Comparison of ENCODE assay signal across 15 cellular contexts in the genomic region with DNA sequence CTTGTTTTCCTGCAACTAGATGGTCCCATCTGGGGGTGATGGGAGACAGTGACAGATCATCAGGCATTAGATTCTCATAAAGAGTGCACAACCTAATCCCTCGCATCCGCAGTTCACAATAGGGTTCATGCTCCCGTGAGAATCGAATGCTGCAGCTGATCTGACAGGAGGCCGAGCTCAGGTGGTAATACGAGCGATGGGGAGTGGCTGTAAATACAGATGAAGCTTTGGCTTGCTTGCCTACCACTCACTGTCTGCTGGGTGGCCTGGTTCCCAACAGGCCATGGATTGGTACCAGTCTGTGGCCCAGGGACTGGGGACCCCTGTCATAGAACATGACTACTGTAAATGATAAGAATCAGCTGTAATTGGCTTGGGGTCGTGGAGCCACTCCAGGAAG.
DNase-seq lines count a peak whose midpoint lies in the region; ATAC-seq and TF ChIP-seq lines count a peak whose summit lies in the region.
"Had no signal": no experiment of that assay in that cellular context is flagged by ENCODE, and none has a peak within 500 bp of the region (broad histone marks: within the 10 kb centered on the region; RNA-seq: fewer than 3 reads in every experiment).

No MANE protein-coding gene starts in this region.

- DNase-seq in activated T-cell treated with anti-CD3 and anti-CD28 coated beads, Interleukin-2, amount 50 U/mL, for 24 hours: no peak
- DNase-seq in activated T-cell treated with anti-CD3 and anti-CD28 coated beads for 4 hours: no peak
- DNase-seq in activated naive CD8-positive, alpha-beta T cell treated with anti-CD3 and anti-CD28 coated beads, Interleukin-2, amount 50 U/mL, for 24 hours: no peak
- DNase-seq in NCI-H526 (lab: John Stamatoyannopoulos, UW): no peak
- DNase-seq in OCI-M1 (lab: John Stamatoyannopoulos, UW): no peak
- DNase-seq: naive B cell, NCI-H1930, RPMI8226, SK-N-SH had no signal

- peak overlapping the region; percentile 69 for H3K4me2 ChIP-seq in Loucy (ENCODE audit: low read depth, low read length, poor library complexity, severe bottlenecking)
- H3K4me2 ChIP-seq: SK-N-SH had no signal

- peaks cover 35% of the 10 kb centered on the region for H3K4me1 Mint-ChIP-seq in activated T-cell treated with anti-CD3 and anti-CD28 coated beads, Interleukin-2, amount 50 U/mL, for 24 hours (ENCODE audit: low read depth)
- peaks cover 32% of the 10 kb centered on the region for H3K4me1 Mint-ChIP-seq in activated naive CD8-positive, alpha-beta T cell treated with anti-CD3 and anti-CD28 coated beads, Interleukin-2, amount 50 U/mL, for 24 hours
- peaks cover 10% of the 10 kb centered on the region for H3K4me1 Mint-ChIP-seq in stimulated activated memory B cell treated with anti-CD40 and anti-IgM and Interleukin-4, amounts not matched to agents 10 μg/mL and 1 μg/mL and 100 μg/mL, for 72 hours

- no peaks in the 10 kb centered on the region for H3K36me3 ChIP-seq in Loucy (ENCODE audit: insufficient read depth, low read length)
- H3K36me3 ChIP-seq: esophagus muscularis mucosa, gastroesophageal sphincter had no signal

- no peak overlapping the region for H3K4me3 Mint-ChIP-seq in activated T-cell treated with anti-CD3 and anti-CD28 coated beads, Interleukin-2, amount 50 U/mL, for 24 hours
- H3K4me3 Mint-ChIP-seq in activated naive CD8-positive, alpha-beta T cell treated with anti-CD3 and anti-CD28 coated beads, Interleukin-2, amount 50 U/mL, for 24 hours: no peak overlapping the region
- H3K4me3 Mint-ChIP-seq in stimulated activated memory B cell treated with anti-CD40 and anti-IgM and Interleukin-4, amounts not matched to agents 10 μg/mL and 1 μg/mL and 100 μg/mL, for 72 hours: no peak overlapping the region
- H3K4me3 Mint-ChIP-seq: naive B cell had no signal

- H3K27me3 Mint-ChIP-seq in activated T-cell treated with anti-CD3 and anti-CD28 coated beads, Interleukin-2, amount 50 U/mL, for 24 hours: no peaks in the 10 kb centered on the region
- H3K27me3 Mint-ChIP-seq in activated naive CD8-positive, alpha-beta T cell treated with anti-CD3 and anti-CD28 coated beads, Interleukin-2, amount 50 U/mL, for 24 hours: no peaks in the 10 kb centered on the region
- H3K27me3 Mint-ChIP-seq in stimulated activated memory B cell treated with anti-CD40 and anti-IgM and Interleukin-4, amounts not matched to agents 10 μg/mL and 1 μg/mL and 100 μg/mL, for 72 hours: no peaks in the 10 kb centered on the region
- H3K27me3 Mint-ChIP-seq: naive B cell had no signal

- H3K79me2 ChIP-seq in Loucy (ENCODE audit: insufficient read depth, low read length): no peaks in the 10 kb centered on the region
- H3K79me2 ChIP-seq: parathyroid adenoma had no signal

- H3F3A ChIP-seq in Loucy (ENCODE audit: low read depth): peaks cover 6% of the 10 kb centered on the region

- H3K9me3 Mint-ChIP-seq in activated T-cell treated with anti-CD3 and anti-CD28 coated beads, Interleukin-2, amount 50 U/mL, for 24 hours: peaks cover 4% of the 10 kb centered on the region
- H3K9me3 Mint-ChIP-seq in activated naive CD8-positive, alpha-beta T cell treated with anti-CD3 and anti-CD28 coated beads, Interleukin-2, amount 50 U/mL, for 24 hours: no peaks in the 10 kb centered on the region
- no peaks in the 10 kb centered on the region for H3K9me3 Mint-ChIP-seq in stimulated activated memory B cell treated with anti-CD40 and anti-IgM and Interleukin-4, amounts not matched to agents 10 μg/mL and 1 μg/mL and 100 μg/mL, for 72 hours
- H3K9me3 Mint-ChIP-seq: naive B cell had no signal

- peak overlapping the region; percentile 54 for H3K4me3 ChIP-seq in Loucy (ENCODE audit: low read length, poor library complexity, severe bottlenecking)
- H3K4me3 ChIP-seq: esophagus muscularis mucosa, gastroesophageal sphincter had no signal

- H3K9me2 ChIP-seq in Loucy (replicated peaks; ENCODE audit: low read depth, low read length): no peaks in the 10 kb centered on the region
- H3K9me2 ChIP-seq: SK-N-SH had no signal

- H4K20me1 ChIP-seq in Loucy (ENCODE audit: insufficient read depth, low read length, poor library complexity, severe bottlenecking): no peaks in the 10 kb centered on the region

- H2AFZ ChIP-seq in Loucy (ENCODE audit: low read length): peak overlapping the region; percentile 47
- H2AFZ ChIP-seq: parathyroid adenoma had no signal

- H3K9me3 ChIP-seq in Loucy (ENCODE audit: insufficient read depth, low read depth, low read length): no peaks in the 10 kb centered on the region
- H3K9me3 ChIP-seq: esophagus muscularis mucosa, gastroesophageal sphincter, SK-N-SH had no signal

- no peak for TF ChIP-seq CTCF in Loucy (conservative IDR thresholded peaks at IDR 0.05; ENCODE audit: low read length)

- no peaks in the 10 kb centered on the region for H3K36me3 Mint-ChIP-seq in activated T-cell treated with anti-CD3 and anti-CD28 coated beads, Interleukin-2, amount 50 U/mL, for 24 hours (ENCODE audit: low read depth)
- no peaks in the 10 kb centered on the region for H3K36me3 Mint-ChIP-seq in activated naive CD8-positive, alpha-beta T cell treated with anti-CD3 and anti-CD28 coated beads, Interleukin-2, amount 50 U/mL, for 24 hours (ENCODE audit: low read depth)
- peaks cover 8% of the 10 kb centered on the region for H3K36me3 Mint-ChIP-seq in stimulated activated memory B cell treated with anti-CD40 and anti-IgM and Interleukin-4, amounts not matched to agents 10 μg/mL and 1 μg/mL and 100 μg/mL, for 72 hours

- no peak for ATAC-seq in activated naive CD8-positive, alpha-beta T cell treated with anti-CD3 and anti-CD28 coated beads, Interleukin-2, amount 50 U/mL, for 24 hours
- no peak for ATAC-seq in stimulated activated memory B cell treated with anti-CD40 and anti-IgM and Interleukin-4, amounts not matched to agents 10 μg/mL and 1 μg/mL and 100 μg/mL, for 72 hours
- no peak for ATAC-seq in GM19328 (IDR thresholded peaks at IDR 0.05; ENCODE audit: unreplicated experiment)
- ATAC-seq: gastroesophageal sphincter had no signal

- H3K9ac ChIP-seq in Loucy (ENCODE audit: low read depth, low read length, poor library complexity, severe bottlenecking): no peak overlapping the region
- H3K9ac ChIP-seq: parathyroid adenoma, SK-N-SH had no signal

- peaks cover 25% of the 10 kb centered on the region for H3K4me1 ChIP-seq in Loucy (ENCODE audit: insufficient read depth, low read length, poor library complexity, severe bottlenecking)
- H3K4me1 ChIP-seq: esophagus muscularis mucosa, gastroesophageal sphincter, parathyroid adenoma had no signal

- H3K27ac Mint-ChIP-seq in activated T-cell treated with anti-CD3 and anti-CD28 coated beads, Interleukin-2, amount 50 U/mL, for 24 hours: peak overlapping the region; percentile 89
- peak overlapping the region; percentile 65 for H3K27ac Mint-ChIP-seq in activated naive CD8-positive, alpha-beta T cell treated with anti-CD3 and anti-CD28 coated beads, Interleukin-2, amount 50 U/mL, for 24 hours
- H3K27ac Mint-ChIP-seq in stimulated activated memory B cell treated with anti-CD40 and anti-IgM and Interleukin-4, amounts not matched to agents 10 μg/mL and 1 μg/mL and 100 μg/mL, for 72 hours: peak overlapping the region; percentile 66

- H3K27me3 ChIP-seq in Loucy (ENCODE audit: insufficient read depth, low read length, poor library complexity, severe bottlenecking): no peaks in the 10 kb centered on the region
- H3K27me3 ChIP-seq: esophagus muscularis mucosa, gastroesophageal sphincter had no signal
